8 cellular contexts compared by ENCODE assay signal in the genomic region with DNA sequence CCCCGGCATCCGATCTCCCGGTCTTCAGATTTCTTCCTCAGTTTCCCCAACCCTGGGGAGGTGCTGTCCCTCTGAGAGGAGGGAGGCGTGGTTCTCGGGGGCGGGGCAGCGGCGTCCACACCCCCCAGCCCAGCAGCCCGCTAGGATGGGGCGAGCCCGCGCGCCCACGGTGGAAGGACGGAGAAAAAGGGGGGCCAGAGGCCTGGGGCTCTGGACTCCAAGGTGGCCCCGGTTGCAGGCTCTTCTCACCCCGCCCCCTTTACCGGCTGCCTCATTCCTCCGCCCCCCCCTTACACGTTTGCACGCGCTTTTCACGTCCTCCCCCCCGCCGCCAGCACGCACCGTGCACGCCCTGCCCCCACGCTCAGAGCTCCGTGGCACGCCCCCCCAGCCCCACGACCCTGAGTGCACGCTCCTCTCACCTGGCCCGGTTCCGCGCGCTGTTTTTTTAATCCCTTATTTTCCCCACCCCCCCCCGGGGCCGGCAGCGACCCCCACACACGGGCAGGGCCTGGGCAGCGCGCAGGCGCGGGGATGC. TPM values are rescaled to one million over a fixed set of nuclear protein-coding genes. Genes with fewer than 3 reads are reported as not detected.
DNase-seq lines count a peak whose midpoint lies in the region; ATAC-seq and TF ChIP-seq lines count a peak whose summit lies in the region.

No MANE protein-coding gene starts in this region.

- intact Hi-C loops in PC-3 (cut with micrococcal nuclease) = loop anchor here (10.0 kb wide), 1 partner anchor 213 kb away; no protein-coding TSS in a partner anchor
- intact Hi-C loops in head of caudate nucleus (cut with DNase I) = loop anchor here (5.0 kb wide), 1 partner anchor 51 kb away; no protein-coding TSS in a partner anchor
- intact Hi-C loops in transverse colon (cut with DNase I; ENCODE audit: low total_unique reads) = loop anchor here (5.0 kb wide), 1 partner anchor 51 kb away; no protein-coding TSS in a partner anchor

- H3K9ac ChIP-seq in PC-3 (ENCODE audit: low read length) = peak overlapping the region; percentile 63

- CTCF ChIA-PET in PC-3 (lab: Charles Lee) = interaction anchor here (0.9 kb wide), 1 partner anchor 39 kb away, joined by 6 read pairs; the partner anchor contains the start of gene NEU1
- CTCF ChIA-PET in activated naive CD4-positive, alpha-beta T cell treated with anti-CD3 and anti-CD28 coated beads, Interleukin-2, amount 10 ng/mL, durations not matched to agents 7 days and 5 days (lab: Charles Lee) = interaction anchor here (0.6 kb wide), 1 partner anchor 11 kb away, joined by 3 read pairs; no protein-coding TSS in a partner anchor

- peaks cover 28% of the 10 kb centered on the region for H3K79me2 ChIP-seq in PC-3 (ENCODE audit: low read length)

- H3K4me1 Mint-ChIP-seq in activated naive CD4-positive, alpha-beta T cell treated with anti-CD3 and anti-CD28 coated beads, Interleukin-2, amount 10 ng/mL, durations not matched to agents 7 days and 5 days = peaks cover 37% of the 10 kb centered on the region

- TF ChIP-seq EP300 in transverse colon (IDR thresholded peaks at IDR 0.05; ENCODE audit: low read depth) = no peak

- no peaks in the 10 kb centered on the region for H3K27me3 ChIP-seq in PC-3 (ENCODE audit: low read length)
- no peaks in the 10 kb centered on the region for H3K27me3 ChIP-seq in transverse colon

- TF ChIP-seq CTCF in GM13976 (IDR thresholded peaks at IDR 0.05; ENCODE audit: borderline replicate concordance, control extremely low read depth, extremely low read depth, insufficient read depth, missing control alignments) (no peak), PC-3 (conservative IDR thresholded peaks at IDR 0.05; ENCODE audit: low read depth, low read length) (no peak), omental fat pad (IDR thresholded peaks at IDR 0.05) (no peak), transverse colon (IDR thresholded peaks at IDR 0.05) (no peak)

- POLR2A ChIA-PET in PC-3 (lab: Charles Lee; ENCODE audit: unreplicated experiment) = no interaction called here

- in situ Hi-C loops in GM13976 (cut with MboI; ENCODE audit: low sequenced_read_pairs, unreplicated experiment) (no loop called here), transverse colon (cut with MboI; ENCODE audit: low pct_ligation_motif_present in 1 of 4, low pct_unique_long_range_greater_than_20kb in 1 of 4, low sequenced_read_pairs in 3 of 4) (loop anchor here in 1 of 4 donors (10.0 kb wide), 1 partner anchor 53 kb away; the partner anchor contains the start of genes NELFE and SKIC2)

- H3K36me3 ChIP-seq in PC-3 (ENCODE audit: low read depth, low read length) (no peaks in the 10 kb centered on the region), transverse colon (no peaks in the 10 kb centered on the region)

- peak; percentile 67 for DNase-seq in 8988T
- DNase-seq in GM13976 (ENCODE audit: low spot score) = peak; percentile 81
- DNase-seq in PC-3 = peak; percentile 37
- peak; percentile 74 for DNase-seq in activated naive CD4-positive, alpha-beta T cell treated with anti-CD3 and anti-CD28 coated beads, Interleukin-2, amount 10 ng/mL, durations not matched to agents 7 days and 5 days
- peak in 37 of 42 donors; percentile 32 to 85 (median 71) for DNase-seq in head of caudate nucleus
- DNase-seq in omental fat pad (ENCODE audit: low spot score) = no peak
- peak; percentile 68 for DNase-seq in transverse colon

- ATAC-seq in PC-3 (peak; percentile 9), omental fat pad (ENCODE audit: low FRiP score) (peak; percentile 20), GM18511 (IDR thresholded peaks at IDR 0.05; ENCODE audit: unreplicated experiment) (no peak)

- H3K4me3 Mint-ChIP-seq in activated naive CD4-positive, alpha-beta T cell treated with anti-CD3 and anti-CD28 coated beads, Interleukin-2, amount 10 ng/mL, durations not matched to agents 7 days and 5 days = peak overlapping the region; percentile 64

- H3K4me2 ChIP-seq in PC-3 (ENCODE audit: low read length) = peak overlapping the region; percentile 96

- H3F3A ChIP-seq in PC-3 (ENCODE audit: low read length, unreplicated experiment) = no peaks in the 10 kb centered on the region

- BruUV-seq in PC-3 (replicated peaks; lab: Mats Ljungman, UMichigan) = TSS peak; percentile 40

- no peak overlapping the region for H3K27ac Mint-ChIP-seq in activated naive CD4-positive, alpha-beta T cell treated with anti-CD3 and anti-CD28 coated beads, Interleukin-2, amount 10 ng/mL, durations not matched to agents 7 days and 5 days

- 1% methylated on average over 21 of the region's 45 CpGs; no CpG with 5 or more reads in 1 of the 2 donors for WGBS in transverse colon (ENCODE audit: low coverage in 1 of 2), 2 donors

- H3K9me2 ChIP-seq in PC-3 (replicated peaks; ENCODE audit: low read length) = no peaks in the 10 kb centered on the region

- H4K20me1 ChIP-seq in PC-3 (ENCODE audit: low read length) = no peaks in the 10 kb centered on the region

- H3K27ac ChIP-seq in PC-3 (ENCODE audit: low read length) (peak overlapping the region; percentile 39), transverse colon (peak overlapping the region; percentile 80 to 92 (median 87))

- peak overlapping the region; percentile 78 for H3K4me3 ChIP-seq in PC-3 (ENCODE audit: low read length)
- H3K4me3 ChIP-seq in transverse colon = peak overlapping the region; percentile 51 to 72 (median 60)

- peaks cover 14% of the 10 kb centered on the region for H3K36me3 Mint-ChIP-seq in activated naive CD4-positive, alpha-beta T cell treated with anti-CD3 and anti-CD28 coated beads, Interleukin-2, amount 10 ng/mL, durations not matched to agents 7 days and 5 days

- H3K4me1 ChIP-seq in PC-3 (ENCODE audit: insufficient read depth, low read length) (peaks cover 22% of the 10 kb centered on the region), transverse colon (peaks cover 13 to 43% (median 30%) of the 10 kb centered on the region in 4 donors)

- peaks cover 33% of the 10 kb centered on the region for H3K27me3 Mint-ChIP-seq in activated naive CD4-positive, alpha-beta T cell treated with anti-CD3 and anti-CD28 coated beads, Interleukin-2, amount 10 ng/mL, durations not matched to agents 7 days and 5 days

- peak overlapping the region; percentile 87; the same call in 1 of the 2 replicates for H2AFZ ChIP-seq in PC-3 (ENCODE audit: low read length)

- no peaks in the 10 kb centered on the region for H3K9me3 Mint-ChIP-seq in activated naive CD4-positive, alpha-beta T cell treated with anti-CD3 and anti-CD28 coated beads, Interleukin-2, amount 10 ng/mL, durations not matched to agents 7 days and 5 days

- H3K9me3 ChIP-seq in PC-3 (ENCODE audit: low read length) (no peaks in the 10 kb centered on the region), transverse colon (no peaks in the 10 kb centered on the region)

- TF ChIP-seq POLR2A in transverse colon (IDR thresholded peaks at IDR 0.05) = no peak

RNA-seq across cellular contexts. Expression of gene ZBTB12, which starts 0.4 kb away (rescaled TPM):
- total RNA-seq in PC-3 (2014; rRNA removed) (5.4 and 8.6 TPM in 2 replicates), omental fat pad (1 to 10 TPM in 3 of 4 donors, under 1 TPM in 1; 0.48 to 1.9 (median 1.4) TPM), transverse colon (1 to 10 TPM in 1 of 4 donors, under 1 TPM in 3; 0.14 to 1.3 (median 0.77) TPM)

RNA-seq across cellular contexts. Expression of gene EHMT2, which starts 4.0 kb away (rescaled TPM):
- total RNA-seq in PC-3 (2014; rRNA removed) (74.5 and 80.8 TPM in 2 replicates), omental fat pad (10 to 100 TPM; 17.4 to 25.9 (median 20.0) TPM), transverse colon (10 to 100 TPM; 25.9 to 33.3 (median 27.9) TPM)

RNA-seq across cellular contexts. Expression of gene SLC44A4, which starts 22.7 kb away (rescaled TPM):
- 3.5 and 4.9 TPM in 2 replicates for total RNA-seq in PC-3 (2014; rRNA removed)
- total RNA-seq in omental fat pad = under 1 TPM in 3 of 4 donors, not detected in 1; 0.19 to 0.84 (median 0.38) TPM
- 100 to 1,000 TPM; 149 to 734 (median 395) TPM for total RNA-seq in transverse colon

RNA-seq across cellular contexts. Expression of gene C2, which starts 26.0 kb away (rescaled TPM):
- 1.1 TPM in 1 of 2 replicates, not detected in the other for total RNA-seq in PC-3 (2014; rRNA removed)
- total RNA-seq in omental fat pad = 10 to 100 TPM; 30.6 to 96.1 (median 46.0) TPM
- total RNA-seq in transverse colon = 1 to 10 TPM; 4.6 to 9.4 (median 7.5) TPM

RNA-seq across cellular contexts. Expression of gene NEU1, which starts 38.9 kb away (rescaled TPM):
- 31.7 and 33.1 TPM in 2 replicates for total RNA-seq in PC-3 (2014; rRNA removed)
- 10 to 100 TPM; 44.1 to 63.8 (median 55.2) TPM for total RNA-seq in omental fat pad
- total RNA-seq in transverse colon = 10 to 100 TPM; 21.1 to 88.7 (median 65.4) TPM

Comparison
In these comparisons a context has a peak if more than half of its experiments do, and no peak if none do; other contexts are left out.
1. RNA of gene SLC44A4, which starts 22.7 kb away (total RNA-seq): 149 to 734 TPM in transverse colon; 3.5 to 4.9 TPM in PC-3 and 0.19 to 0.84 TPM in omental fat pad; every median in the first group is over 10 times any median in the second.